ENCODE assay signal across 10 cellular contexts in genomic region chr2:38515155-38516074, GRCh38.
DNase-seq lines count a peak whose midpoint lies in the region; ATAC-seq and TF ChIP-seq lines count a peak whose summit lies in the region.
"Had no signal": no experiment of that assay in that cellular context is flagged by ENCODE, and none has a peak within 500 bp of the region (broad histone marks: within the 10 kb centered on the region; RNA-seq: fewer than 3 reads in every experiment).

No MANE protein-coding gene starts in this region.

- peak overlapping the region; percentile 75 for H3K4me3 Mint-ChIP-seq in MCF 10A (ENCODE audit: unreplicated experiment)
- H3K4me3 Mint-ChIP-seq in CD4-positive, alpha-beta memory T cell: no peak overlapping the region
- H3K4me3 Mint-ChIP-seq: HFFc6 had no signal

- no peaks in the 10 kb centered on the region for H3K9me3 Mint-ChIP-seq in MCF 10A (ENCODE audit: unreplicated experiment)
- H3K9me3 Mint-ChIP-seq in CD4-positive, alpha-beta memory T cell: no peaks in the 10 kb centered on the region
- H3K9me3 Mint-ChIP-seq: HFFc6 had no signal

- WGBS in stomach, 5 donors: 56 to 63% (median 59%) methylated on average over 26 of the region's 26 CpGs

- H3K27ac ChIP-seq in stomach: peak overlapping the region; percentile 40 to 87 (median 73)
- no peak overlapping the region for H3K27ac ChIP-seq in CD4-positive, alpha-beta memory T cell (ENCODE audit: low read depth, low read length)

- H3K9me3 ChIP-seq in stomach: no peaks in the 10 kb centered on the region
- H3K9me3 ChIP-seq in CD4-positive, alpha-beta memory T cell (ENCODE audit: control insufficient read depth in 1 of 2, low read length in 2 of 2): no peaks in the 10 kb centered on the region

- TSS peak; percentile 94 for BruUV-seq in MCF 10A (replicated peaks; lab: Mats Ljungman, UMichigan)

- ATAC-seq in GM18519 (IDR thresholded peaks at IDR 0.05; ENCODE audit: low FRiP score, unreplicated experiment) (no peak), GM18909 (IDR thresholded peaks at IDR 0.05; ENCODE audit: poor library complexity, unreplicated experiment) (no peak)

- intact Hi-C loops in MCF 10A (cut with micrococcal nuclease): no loop called here
- intact Hi-C loops in stomach (cut with DNase I; ENCODE audit: low total_unique reads): no loop called here
- intact Hi-C loops in CD4-positive, alpha-beta memory T cell (cut with micrococcal nuclease): no loop called here

- TF ChIP-seq POLR2A in stomach (IDR thresholded peaks at IDR 0.05): no peak

- H3K36me3 Mint-ChIP-seq in MCF 10A (ENCODE audit: insufficient read depth, unreplicated experiment): no peaks in the 10 kb centered on the region
- no peaks in the 10 kb centered on the region for H3K36me3 Mint-ChIP-seq in CD4-positive, alpha-beta memory T cell

- peak; percentile 54 for DNase-seq in HPDE6-E6E7 (ENCODE audit: extremely low spot score)
- peak; percentile 89 for DNase-seq in MCF 10A (ENCODE audit: unreplicated experiment)
- DNase-seq in kidney epithelial cell (ENCODE audit: low read depth): peak; percentile 49
- DNase-seq in stomach: peak; percentile 36
- DNase-seq in CD4-positive, alpha-beta memory T cell: no peak
- no peak for DNase-seq in stimulated activated CD4-positive, alpha-beta T cell treated with anti-CD3 and anti-CD28 coated beads, Interleukin-15, amount 100 ng/mL, for 24 hours
- DNase-seq: amniotic stem cell, HFFc6 had no signal

- no peak for TF ChIP-seq EP300 in stomach (IDR thresholded peaks at IDR 0.05)

- H3K4me1 Mint-ChIP-seq in MCF 10A (ENCODE audit: insufficient read depth, unreplicated experiment): peaks cover 20% of the 10 kb centered on the region
- H3K4me1 Mint-ChIP-seq in CD4-positive, alpha-beta memory T cell: no peaks in the 10 kb centered on the region

- POLR2A ChIA-PET in MCF 10A (lab: Yijun Ruan, JAX): interaction anchor here (0.6 to 3.1 kb wide), 22 partner anchors 9 to 588 kb away, joined by 3 to 29 read pairs (median 3); partner anchors contain the start of genes ATL2 and SRSF7
- POLR2A ChIA-PET in CD4-positive, alpha-beta memory T cell (lab: Charles Lee; ENCODE audit: partially characterized antibody): no interaction called here

- no peaks in the 10 kb centered on the region for H3K27me3 Mint-ChIP-seq in MCF 10A (ENCODE audit: insufficient read depth, unreplicated experiment)
- H3K27me3 Mint-ChIP-seq in CD4-positive, alpha-beta memory T cell: peaks cover 4 to 5% of the 10 kb centered on the region in 2 donors

- TF ChIP-seq CTCF in MCF 10A (IDR thresholded peaks at IDR 0.05; ENCODE audit: unreplicated experiment) (no peak), kidney epithelial cell (IDR thresholded peaks at IDR 0.05; ENCODE audit: insufficient read depth, low read length, poor library complexity, severe bottlenecking) (no peak), stomach (IDR thresholded peaks at IDR 0.05) (no peak)

- no peaks in the 10 kb centered on the region for H3K27me3 ChIP-seq in kidney epithelial cell (ENCODE audit: control insufficient read depth, insufficient read depth, low read length)
- H3K27me3 ChIP-seq in stomach: no peaks in the 10 kb centered on the region
- H3K27me3 ChIP-seq in CD4-positive, alpha-beta memory T cell (ENCODE audit: insufficient read depth, low read length): no peaks in the 10 kb centered on the region

- peak overlapping the region; percentile 94 for H3K27ac Mint-ChIP-seq in MCF 10A (ENCODE audit: low read depth, unreplicated experiment)
- H3K27ac Mint-ChIP-seq in CD4-positive, alpha-beta memory T cell: no peak overlapping the region
- H3K27ac Mint-ChIP-seq: HFFc6 had no signal

- CTCF ChIA-PET in MCF 10A (lab: Yijun Ruan, JAX): interaction anchor here (0.6 to 1.2 kb wide), 4 partner anchors 52 to 210 kb away, joined by 3 read pairs; no protein-coding TSS in a partner anchor
- CTCF ChIA-PET in CD4-positive, alpha-beta memory T cell (lab: Charles Lee; ENCODE audit: partially characterized antibody): interaction anchor here (4.4 kb wide), 1 partner anchor 198 kb away, joined by 35 read pairs; no protein-coding TSS in a partner anchor

- H3K36me3 ChIP-seq in kidney epithelial cell (ENCODE audit: control insufficient read depth, insufficient read depth, low read length) (no peaks in the 10 kb centered on the region), stomach (no peaks in the 10 kb centered on the region)
- H3K36me3 ChIP-seq in CD4-positive, alpha-beta memory T cell (ENCODE audit: insufficient read depth, low read length): no peaks in the 10 kb centered on the region

- H3K4me3 ChIP-seq in kidney epithelial cell (ENCODE audit: low read depth, low read length): peak overlapping the region; percentile 4
- peak overlapping the region in 1 of 4 donors; percentile 30 for H3K4me3 ChIP-seq in stomach
- no peak overlapping the region for H3K4me3 ChIP-seq in CD4-positive, alpha-beta memory T cell (ENCODE audit: low read length in 2 of 2)

- H3K4me1 ChIP-seq in stomach: no peaks in the 10 kb centered on the region
- no peaks in the 10 kb centered on the region for H3K4me1 ChIP-seq in CD4-positive, alpha-beta memory T cell (ENCODE audit: insufficient read depth, low read length)

Comparison
In these comparisons a context has a peak if more than half of its experiments do, and no peak if none do; other contexts are left out.
1. DNase-seq: peak in HPDE6-E6E7 (single experiment), MCF 10A (single experiment), kidney epithelial cell (single experiment) and stomach (single experiment); none in CD4-positive, alpha-beta memory T cell (0 of 5) and stimulated activated CD4-positive, alpha-beta T cell treated with anti-CD3 and anti-CD28 coated beads, Interleukin-15, amount 100 ng/mL, for 24 hours (single experiment).